1 cellular context compared by ENCODE assay signal in genomic region chr3:49539659-49540560, GRCh38.
TF ChIP-seq lines count a peak whose summit lies in the region.

No MANE protein-coding gene starts in this region.

TF ChIP-seq in GM12878, 131 proteins besides CTCF, POLR2A, EP300 and RAD21 (continued from another document):
- TF ChIP-seq PAX8 (IDR thresholded peaks at IDR 0.05), result no peak
- no peak for TF ChIP-seq CHD2 (IDR thresholded peaks at IDR 0.05; ENCODE audit: borderline replicate concordance, low read depth, low read length)
- TF ChIP-seq YY1 (IDR thresholded peaks at IDR 0.05; ENCODE audit: low read depth, low read length), result peak; percentile 57
- no peak for TF ChIP-seq HDAC2 (IDR thresholded peaks at IDR 0.05)
- TF ChIP-seq ZNF592 (IDR thresholded peaks at IDR 0.05), result 0 out of 2 replicates have a peak, but pooled peaks have one; percentile 61
- TF ChIP-seq PKNOX1 (IDR thresholded peaks at IDR 0.05), result no peak
- no peak for TF ChIP-seq NKRF (conservative IDR thresholded peaks at IDR 0.05)
- no peak for TF ChIP-seq ZBTB33 (IDR thresholded peaks at IDR 0.05)
- TF ChIP-seq ZBTB4 (CRISPR knock-in tag; IDR thresholded peaks at IDR 0.05), result no peak
- no peak for TF ChIP-seq KAT2A (conservative IDR thresholded peaks at IDR 0.05; ENCODE audit: control insufficient read depth, low read depth, low read length)
- TF ChIP-seq TBL1XR1 (IDR thresholded peaks at IDR 0.05; ENCODE audit: low read depth, low read length), result no peak
- no peak for TF ChIP-seq SREBF2 (IDR thresholded peaks at IDR 0.05; ENCODE audit: low read length)
- peak; percentile 32; the same call in 1 of the 2 replicates for TF ChIP-seq SMARCA5 (IDR thresholded peaks at IDR 0.05)
- no peak for TF ChIP-seq HDGF (IDR thresholded peaks at IDR 0.05)
- no peak for TF ChIP-seq BRCA1 (IDR thresholded peaks at IDR 0.05; ENCODE audit: low read depth, low read length)
- no peak for TF ChIP-seq ZNF274 (IDR thresholded peaks at IDR 0.05; ENCODE audit: insufficient read depth, insufficient read length)
- TF ChIP-seq ZNF622 (IDR thresholded peaks at IDR 0.05), result no peak
- no peak for TF ChIP-seq CHD1 (IDR thresholded peaks at IDR 0.05; ENCODE audit: low read depth, low read length)
- TF ChIP-seq MYC (IDR thresholded peaks at IDR 0.05; ENCODE audit: insufficient read depth, insufficient read length, insufficient replicate concordance, low read length, severe bottlenecking), result no peak
- TF ChIP-seq TARDBP (IDR thresholded peaks at IDR 0.05; ENCODE audit: borderline replicate concordance), result no peak; the same call in 1 of the 2 replicates
- no peak for TF ChIP-seq CREM (IDR thresholded peaks at IDR 0.05; ENCODE audit: low read depth)
- TF ChIP-seq IKZF1 (conservative IDR thresholded peaks at IDR 0.05), result peak; percentile 44
- no peak for TF ChIP-seq RBBP5 (conservative IDR thresholded peaks at IDR 0.05)
- TF ChIP-seq MTA3 (IDR thresholded peaks at IDR 0.05; ENCODE audit: borderline replicate concordance, low read length), result no peak
- no peak for TF ChIP-seq ATF3 (IDR thresholded peaks at IDR 0.05; ENCODE audit: borderline replicate concordance, extremely low read depth, low read depth, low read length)
- peak; percentile 79 for TF ChIP-seq SMC3 (IDR thresholded peaks at IDR 0.05; ENCODE audit: borderline replicate concordance, low read length)
- no peak for TF ChIP-seq E2F8 (IDR thresholded peaks at IDR 0.05; ENCODE audit: low read depth, partially characterized antibody)
- TF ChIP-seq EED (IDR thresholded peaks at IDR 0.05; ENCODE audit: low read depth), result no peak
- TF ChIP-seq TAF1 (IDR thresholded peaks at IDR 0.05; ENCODE audit: borderline replicate concordance, low read depth, low read length), result 0 out of 2 replicates have a peak, but pooled peaks have one; percentile 20
- TF ChIP-seq ZZZ3 (IDR thresholded peaks at IDR 0.05; ENCODE audit: control insufficient read depth, insufficient read length, low read depth), result no peak
- no peak for TF ChIP-seq SPI1 (IDR thresholded peaks at IDR 0.05; ENCODE audit: borderline replicate concordance, insufficient read depth, low read depth, low read length)
- TF ChIP-seq HCFC1 (IDR thresholded peaks at IDR 0.05; ENCODE audit: low read length), result no peak
- TF ChIP-seq BCLAF1 (IDR thresholded peaks at IDR 0.05), result no peak
- no peak for TF ChIP-seq SUPT20H (IDR thresholded peaks at IDR 0.05; ENCODE audit: borderline replicate concordance, control insufficient read depth, low read depth, low read length)
- TF ChIP-seq BHLHE40 (IDR thresholded peaks at IDR 0.05; ENCODE audit: borderline replicate concordance in 1 of 2, low read depth in 2 of 2, low read length in 1 of 2), result peak in 1 of 2 experiments; percentile 23; a peak in 2 of 4 replicates
- TF ChIP-seq BCL11A (IDR thresholded peaks at IDR 0.05; ENCODE audit: low read depth, low read length), result no peak
- peak; percentile 79 for TF ChIP-seq SP1 (IDR thresholded peaks at IDR 0.05; ENCODE audit: low read depth, low read length)
- no peak for TF ChIP-seq NR2C1 (IDR thresholded peaks at IDR 0.05)
- peak; percentile 54; the same call in 1 of the 2 replicates for TF ChIP-seq GATAD2B (conservative IDR thresholded peaks at IDR 0.05; ENCODE audit: low read depth)
- no peak; the same call in 1 of the 2 replicates for TF ChIP-seq RUNX3 (IDR thresholded peaks at IDR 0.05; ENCODE audit: low read length)
- no peak for TF ChIP-seq IKZF2 (IDR thresholded peaks at IDR 0.05)
- TF ChIP-seq FOXM1 (IDR thresholded peaks at IDR 0.05; ENCODE audit: low read depth, low read length), result no peak
- no peak for TF ChIP-seq USF1 (IDR thresholded peaks at IDR 0.05; ENCODE audit: borderline replicate concordance, extremely low read length, insufficient read depth, low read depth, low read length)
